In the genomic region with DNA sequence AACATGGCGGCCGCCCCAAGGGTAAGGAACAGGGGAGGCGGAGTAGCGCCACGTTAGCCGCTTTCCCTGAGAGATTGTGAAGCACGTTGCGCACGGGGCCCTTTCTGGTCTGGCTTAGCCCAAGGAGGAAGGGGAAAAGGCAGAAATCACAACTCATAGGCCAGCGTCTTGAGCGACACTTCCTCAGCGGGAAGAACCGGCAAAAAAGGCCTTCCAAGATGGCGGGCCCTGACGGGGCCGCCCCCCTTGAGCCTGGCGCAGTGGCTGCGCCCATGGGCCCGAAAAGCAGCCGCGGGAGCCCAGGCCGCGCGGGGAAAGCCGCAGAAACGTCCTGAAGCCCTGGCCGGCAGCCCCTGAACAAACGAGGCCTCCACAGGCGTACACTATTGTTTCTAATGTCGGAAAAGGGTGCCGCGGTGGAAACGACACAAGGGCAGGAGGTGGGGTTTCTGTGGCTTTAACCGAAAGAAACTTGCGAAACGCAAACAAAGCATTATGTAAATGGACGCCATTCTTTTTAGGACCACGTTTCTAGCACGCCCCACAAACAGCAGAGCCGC, we compare ENCODE assay signal across 8 cellular contexts. TPM values are rescaled to one million over a fixed set of nuclear protein-coding genes. Genes with fewer than 3 reads are reported as not detected.
A peak's percentile ranks its signal among the peaks of the same experiment; 100 is the strongest.
DNase-seq lines count a peak whose midpoint lies in the region; ATAC-seq and TF ChIP-seq lines count a peak whose summit lies in the region.

No MANE protein-coding gene starts in this region.

- CTCF ChIA-PET in activated CD4-positive, alpha-beta memory T cell treated with anti-CD3 and anti-CD28 coated beads, Interleukin-2, amount 10 ng/mL, durations not matched to agents 7 days and 5 days (lab: Charles Lee), result interaction anchor here (0.7 to 12.9 kb wide), 7 partner anchors 8 to 174 kb away, joined by 3 to 147 read pairs (median 5); partner anchors contain the start of gene MXD1

- H3K27ac Mint-ChIP-seq in activated CD4-positive, alpha-beta memory T cell treated with anti-CD3 and anti-CD28 coated beads, Interleukin-2, amount 10 ng/mL, durations not matched to agents 7 days and 5 days, result peak overlapping the region; percentile 100

- peaks cover 56% of the 10 kb centered on the region for H3K4me1 Mint-ChIP-seq in activated CD4-positive, alpha-beta memory T cell treated with anti-CD3 and anti-CD28 coated beads, Interleukin-2, amount 10 ng/mL, durations not matched to agents 7 days and 5 days

- H3K27ac ChIP-seq in ectodermal cell (ENCODE audit: insufficient read depth, low read depth, low read length, poor library complexity, severe bottlenecking) (peak overlapping the region; percentile 99), lung (ENCODE audit: low read depth in 1 of 2, low read length in 1 of 2) (peak overlapping the region; percentile 99 to 100)

- POLR2A ChIA-PET in activated CD4-positive, alpha-beta memory T cell treated with anti-CD3 and anti-CD28 coated beads, Interleukin-2, amount 10 ng/mL, durations not matched to agents 7 days and 5 days (lab: Charles Lee), result interaction anchor here (0.6 to 15.0 kb wide), 32 partner anchors 8 to 649 kb away, joined by 3 to 856 read pairs (median 6); partner anchors contain the start of genes C2orf42, MXD1, NFU1 and SNRPG

- H3K4me1 ChIP-seq in ectodermal cell (ENCODE audit: control insufficient read depth, insufficient read depth, low read length), result peaks cover 21% of the 10 kb centered on the region
- peaks cover 5 to 17% of the 10 kb centered on the region in 2 donors for H3K4me1 ChIP-seq in lung (ENCODE audit: control insufficient read depth in 2 of 2, insufficient read depth in 2 of 2, low read length in 2 of 2)

- DNase-seq in AML-193 (lab: John Stamatoyannopoulos, UW), result peak; percentile 85 to 86
- DNase-seq in NCI-H69 (lab: John Stamatoyannopoulos, UW), result peak; percentile 80
- DNase-seq in activated CD4-positive, alpha-beta memory T cell treated with anti-CD3 and anti-CD28 coated beads, Interleukin-2, amount 10 ng/mL, durations not matched to agents 7 days and 5 days, result peak; percentile 84
- DNase-seq in lung (ENCODE audit: low spot score), result peak; percentile 77
- DNase-seq in stimulated activated CD4-positive, alpha-beta T cell treated with anti-CD3 and anti-CD28 coated beads, TNF-alpha, amount 100 ng/mL, for 1 hour (ENCODE audit: low read depth in 3 of 3, low spot score in 1 of 3), result peak in 2 of 3 donors; percentile 44 to 61

- H3K36me3 Mint-ChIP-seq in activated CD4-positive, alpha-beta memory T cell treated with anti-CD3 and anti-CD28 coated beads, Interleukin-2, amount 10 ng/mL, durations not matched to agents 7 days and 5 days (ENCODE audit: low read depth), result peaks cover 56% of the 10 kb centered on the region

- H3K36me3 ChIP-seq in ectodermal cell (ENCODE audit: control insufficient read depth, insufficient read depth, low read length), result peaks cover 18% of the 10 kb centered on the region
- peaks cover 0 to 17% of the 10 kb centered on the region in 2 donors for H3K36me3 ChIP-seq in lung (ENCODE audit: control insufficient read depth in 2 of 2, insufficient read depth in 2 of 2, low read length in 2 of 2)

- peak overlapping the region; percentile 99 for H3K4me3 ChIP-seq in ectodermal cell (ENCODE audit: insufficient read depth, low read depth, low read length)
- peak overlapping the region; percentile 63 for H3K4me3 ChIP-seq in lung

- H3K27me3 ChIP-seq in ectodermal cell (ENCODE audit: control insufficient read depth, insufficient read depth, low read length, poor library complexity, severe bottlenecking), result no peaks in the 10 kb centered on the region
- H3K27me3 ChIP-seq in lung (ENCODE audit: control insufficient read depth, insufficient read depth), result no peaks in the 10 kb centered on the region

- no peaks in the 10 kb centered on the region for H3K27me3 Mint-ChIP-seq in activated CD4-positive, alpha-beta memory T cell treated with anti-CD3 and anti-CD28 coated beads, Interleukin-2, amount 10 ng/mL, durations not matched to agents 7 days and 5 days

- 1% methylated on average over 40 of the region's 40 CpGs for WGBS in ectodermal cell, 2 experiments
- 1% methylated on average over 40 of the region's 40 CpGs for WGBS in lung, 2 donors

- peak overlapping the region; percentile 98 for H3K4me3 Mint-ChIP-seq in activated CD4-positive, alpha-beta memory T cell treated with anti-CD3 and anti-CD28 coated beads, Interleukin-2, amount 10 ng/mL, durations not matched to agents 7 days and 5 days

- ATAC-seq in GM19035 (IDR thresholded peaks at IDR 0.05; ENCODE audit: unreplicated experiment) (peak; percentile 49), HG03354 (IDR thresholded peaks at IDR 0.05; ENCODE audit: poor library complexity, severe bottlenecking, unreplicated experiment) (peak; percentile 55), lung (ENCODE audit: insufficient read depth, low FRiP score) (peak; percentile 51)

- H3K9me3 Mint-ChIP-seq in activated CD4-positive, alpha-beta memory T cell treated with anti-CD3 and anti-CD28 coated beads, Interleukin-2, amount 10 ng/mL, durations not matched to agents 7 days and 5 days, result no peaks in the 10 kb centered on the region

- H3K9me3 ChIP-seq in ectodermal cell (ENCODE audit: control insufficient read depth, low read length) (no peaks in the 10 kb centered on the region), lung (ENCODE audit: control insufficient read depth in 2 of 2, insufficient read depth in 1 of 2, low read length in 1 of 2) (no peaks in the 10 kb centered on the region)

- TF ChIP-seq CTCF in lung (IDR thresholded peaks at IDR 0.05; ENCODE audit: control extremely low read depth, extremely low read depth), result no peak

RNA-seq across cellular contexts. Expression of gene PCBP1, which starts 0.9 kb away (rescaled TPM):
- 100 to 1,000 TPM; 475 to 483 TPM for total RNA-seq in activated CD4-positive, alpha-beta memory T cell treated with anti-CD3 and anti-CD28 coated beads, Interleukin-2, amount 10 ng/mL, durations not matched to agents 7 days and 5 days
- polyA plus RNA-seq in ectodermal cell (2013, experiment 1 of 4), result 321 TPM
- 320 TPM for polyA plus RNA-seq in ectodermal cell (2013, experiment 2 of 4)
- 294 TPM for polyA plus RNA-seq in ectodermal cell (2013, experiment 3 of 4)
- polyA plus RNA-seq in ectodermal cell (2013, experiment 4 of 4), result 301 TPM
- total RNA-seq in lung, result 100 to 1,000 TPM; 134 to 326 TPM
- 100 to 1,000 TPM; 268 to 453 TPM for polyA plus RNA-seq in lung

Comparison
In these comparisons a context has a peak if more than half of its experiments do, and no peak if none do; other contexts are left out.
1. Peak in every context shown above with its lines: DNase-seq, ATAC-seq, H3K4me3 ChIP-seq and H3K27ac ChIP-seq.